In genomic region chr12:121637231-121637914, GRCh38 we compare ENCODE assay signal across 9 cellular contexts. TPM values are rescaled to one million over a fixed set of nuclear protein-coding genes. Genes with fewer than 3 reads are reported as not detected.
DNase-seq lines count a peak whose midpoint lies in the region; ATAC-seq, FAIRE-seq and TF ChIP-seq lines count a peak whose summit lies in the region.
"Had no signal": no experiment of that assay in that cellular context is flagged by ENCODE, and none has a peak within 500 bp of the region (broad histone marks: within the 10 kb centered on the region; RNA-seq: fewer than 3 reads in every experiment).

No MANE protein-coding gene starts in this region.

- intact Hi-C loops in Right ventricle myocardium superior (cut with DNase I), result no loop called here
- intact Hi-C loops in left ventricle myocardium inferior (cut with micrococcal nuclease), result no loop called here
- intact Hi-C loops in kidney (cut with DNase I), result no loop called here

- peak; percentile 49 for ATAC-seq in Right ventricle myocardium superior (ENCODE audit: poor library complexity)
- ATAC-seq in HG02610 (IDR thresholded peaks at IDR 0.05; ENCODE audit: unreplicated experiment), result no peak

- H3K27ac ChIP-seq in left ventricle myocardium inferior (replicated peaks) (no peak overlapping the region), kidney (ENCODE audit: low read depth in 2 of 2, low read length in 2 of 2) (no peak overlapping the region)
- H3K27ac ChIP-seq: SK-N-MC had no signal

- no peak overlapping the region for H3K9ac ChIP-seq in kidney (ENCODE audit: low read length in 2 of 2)

- H3K9me3 ChIP-seq in left ventricle myocardium inferior (replicated peaks) (no peaks in the 10 kb centered on the region), kidney (ENCODE audit: control insufficient read depth in 1 of 2, low read length in 2 of 2) (no peaks in the 10 kb centered on the region)

- TF ChIP-seq CTCF in left ventricle myocardium inferior (IDR thresholded peaks at IDR 0.05; ENCODE audit: borderline replicate concordance), result no peak
- TF ChIP-seq CTCF in kidney (IDR thresholded peaks at IDR 0.05; ENCODE audit: borderline replicate concordance, extremely low read depth, insufficient read depth), result no peak

- FAIRE-seq in kidney (lab: Jason Lieb, UNC), result no peak

- DNase-seq in Right ventricle myocardium superior (peak; percentile 56), left ventricle myocardium inferior (no peak), kidney (peak; percentile 77), ureter (ENCODE audit: low spot score) (peak; percentile 60), H4 (ENCODE audit: low spot score) (no peak), SIG-M5 (lab: John Stamatoyannopoulos, UW) (no peak)
- peak; percentile 32 to 45 for DNase-seq in activated CD4-positive, alpha-beta T cell treated with anti-CD3 and anti-CD28 coated beads for 4 hours

- no peaks in the 10 kb centered on the region for H3K27me3 ChIP-seq in left ventricle myocardium inferior (ENCODE audit: low read depth)

- H3K4me3 ChIP-seq in left ventricle myocardium inferior (no peak overlapping the region), kidney (ENCODE audit: low read length in 2 of 2) (no peak overlapping the region)
- H3K4me3 ChIP-seq: SK-N-MC had no signal

- H3K36me3 ChIP-seq in left ventricle myocardium inferior, result peaks cover 15% of the 10 kb centered on the region
- no peaks in the 10 kb centered on the region for H3K36me3 ChIP-seq in kidney (ENCODE audit: control insufficient read depth in 1 of 2, insufficient read depth in 2 of 2, low read length in 2 of 2)

- H3K4me1 ChIP-seq in left ventricle myocardium inferior, result peaks cover 17% of the 10 kb centered on the region
- H3K4me1 ChIP-seq in kidney (ENCODE audit: control insufficient read depth in 1 of 2, insufficient read depth in 1 of 2, low read depth in 1 of 2, low read length in 2 of 2), result peaks cover 2 to 6% of the 10 kb centered on the region in 2 donors

RNA-seq across cellular contexts. Expression of gene ORAI1, which starts 11.0 kb away (rescaled TPM):
- total RNA-seq in Right ventricle myocardium superior, result 9.6 TPM
- total RNA-seq in left ventricle myocardium inferior, result 11.4 TPM
- total RNA-seq in kidney, result 16.5 TPM
- polyA plus RNA-seq in kidney (ENCODE audit: insufficient read depth, low read depth, low replicate concordance), result 18.2 TPM
- 13.6 TPM for total RNA-seq in ureter
- total RNA-seq in H4 (2014; rRNA removed; shearing (Covaris generic)), result 4.4 and 8.5 TPM in 2 replicates

RNA-seq across cellular contexts. Expression of gene MORN3, which starts 32.1 kb away (rescaled TPM):
- 0.11 TPM for total RNA-seq in Right ventricle myocardium superior
- total RNA-seq in left ventricle myocardium inferior, result not detected
- 1.9 TPM for total RNA-seq in kidney
- 1.5 TPM for polyA plus RNA-seq in kidney (ENCODE audit: insufficient read depth, low read depth, low replicate concordance)
- total RNA-seq in ureter, result 1.8 TPM
- total RNA-seq in H4 (2014; rRNA removed; shearing (Covaris generic)), result 0.23 TPM in 1 of 2 replicates, not detected in the other

RNA-seq across cellular contexts. Expression of gene KDM2B, which starts 56.5 kb away (rescaled TPM):
- 10.3 TPM for total RNA-seq in Right ventricle myocardium superior
- 13.0 TPM for total RNA-seq in left ventricle myocardium inferior
- total RNA-seq in kidney, result 19.7 TPM
- 6.2 TPM for polyA plus RNA-seq in kidney (ENCODE audit: insufficient read depth, low read depth, low replicate concordance)
- 23.7 TPM for total RNA-seq in ureter
- total RNA-seq in H4 (2014; rRNA removed; shearing (Covaris generic)), result 18.4 and 19.7 TPM in 2 replicates

Comparison
In these comparisons a context has a peak if more than half of its experiments do, and no peak if none do; other contexts are left out.
1. DNase-seq: peak in Right ventricle myocardium superior (single experiment), activated CD4-positive, alpha-beta T cell treated with anti-CD3 and anti-CD28 coated beads for 4 hours (2 of 2), kidney (single experiment) and ureter (single experiment); none in left ventricle myocardium inferior (single experiment), H4 (single experiment) and SIG-M5 (single experiment).